Comparison of ENCODE assay signal across 1 cellular context in the genomic region with DNA sequence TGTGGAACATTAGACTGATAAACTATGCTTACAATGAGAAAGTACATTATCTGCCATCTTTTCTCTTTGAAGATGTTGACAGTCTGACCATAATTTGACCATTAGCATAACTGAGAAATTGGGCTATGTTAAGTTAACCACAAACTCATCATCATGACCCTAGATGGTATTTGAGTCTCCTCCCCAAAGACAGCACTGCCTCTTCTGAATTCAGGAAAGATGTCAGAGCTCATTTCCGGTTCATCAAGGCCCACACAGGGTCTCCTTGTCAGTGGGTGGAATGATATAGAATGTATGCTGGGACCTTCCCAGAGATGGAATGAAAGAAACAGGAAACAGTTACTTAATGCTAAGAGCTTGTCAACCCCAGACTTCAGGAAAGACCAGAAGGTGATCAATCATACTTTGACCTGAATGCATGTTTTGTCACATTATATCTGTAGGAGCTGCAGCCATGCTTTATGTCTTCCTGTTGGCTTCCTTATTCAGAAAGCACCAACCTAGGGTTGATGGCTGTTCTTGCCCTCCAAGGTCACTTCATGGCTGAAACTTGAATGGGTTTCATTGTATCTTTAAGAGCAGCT.
TF ChIP-seq lines count a peak whose summit lies in the region.

No MANE protein-coding gene starts in this region.

TF ChIP-seq in SK-N-SH, 30 proteins besides CTCF, POLR2A, EP300 and RAD21 (continued from another document):
- TF ChIP-seq REST (IDR thresholded peaks at IDR 0.05; ENCODE audit: low read depth, low read length) (no peak), EZH2phosphoT487 (IDR thresholded peaks at IDR 0.05; ENCODE audit: borderline replicate concordance, low read depth) (no peak), MEF2A (IDR thresholded peaks at IDR 0.05; ENCODE audit: borderline replicate concordance, low read depth) (no peak), CHD2 (IDR thresholded peaks at IDR 0.05; ENCODE audit: low read length, partially characterized antibody) (no peak), GABPA (IDR thresholded peaks at IDR 0.05; ENCODE audit: low read depth) (peak; percentile 10; the same call in 1 of the 2 replicates), FOXJ3 (CRISPR knock-in tag; IDR thresholded peaks at IDR 0.05) (no peak), YY1 (IDR thresholded peaks at IDR 0.05; ENCODE audit: low read depth) (no peak), USF2 (IDR thresholded peaks at IDR 0.05; ENCODE audit: borderline replicate concordance, low read depth, low read length) (no peak), SIN3A (IDR thresholded peaks at IDR 0.05; ENCODE audit: borderline replicate concordance, low read depth, low read length) (no peak), RCOR1 (IDR thresholded peaks at IDR 0.05; ENCODE audit: low read length) (no peak), FOXM1 (IDR thresholded peaks at IDR 0.05; ENCODE audit: low read depth) (peak; percentile 70; the same call in 1 of the 2 replicates), POLR2AphosphoS5 (IDR thresholded peaks at IDR 0.05; ENCODE audit: low read depth, low read length) (peak; percentile 49), FOSL2 (IDR thresholded peaks at IDR 0.05; ENCODE audit: borderline replicate concordance, low read depth) (0 out of 2 replicates have a peak, but pooled peaks have one; percentile 11)
- TF ChIP-seq, protein P1, sequence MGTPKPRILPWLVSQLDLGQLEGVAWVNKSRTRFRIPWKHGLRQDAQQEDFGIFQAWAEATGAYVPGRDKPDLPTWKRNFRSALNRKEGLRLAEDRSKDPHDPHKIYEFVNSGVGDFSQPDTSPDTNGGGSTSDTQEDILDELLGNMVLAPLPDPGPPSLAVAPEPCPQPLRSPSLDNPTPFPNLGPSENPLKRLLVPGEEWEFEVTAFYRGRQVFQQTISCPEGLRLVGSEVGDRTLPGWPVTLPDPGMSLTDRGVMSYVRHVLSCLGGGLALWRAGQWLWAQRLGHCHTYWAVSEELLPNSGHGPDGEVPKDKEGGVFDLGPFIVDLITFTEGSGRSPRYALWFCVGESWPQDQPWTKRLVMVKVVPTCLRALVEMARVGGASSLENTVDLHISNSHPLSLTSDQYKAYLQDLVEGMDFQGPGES (IDR thresholded peaks at IDR 0.05; ENCODE audit: low read depth, low read length), result no peak
- TF ChIP-seq, protein P2, sequence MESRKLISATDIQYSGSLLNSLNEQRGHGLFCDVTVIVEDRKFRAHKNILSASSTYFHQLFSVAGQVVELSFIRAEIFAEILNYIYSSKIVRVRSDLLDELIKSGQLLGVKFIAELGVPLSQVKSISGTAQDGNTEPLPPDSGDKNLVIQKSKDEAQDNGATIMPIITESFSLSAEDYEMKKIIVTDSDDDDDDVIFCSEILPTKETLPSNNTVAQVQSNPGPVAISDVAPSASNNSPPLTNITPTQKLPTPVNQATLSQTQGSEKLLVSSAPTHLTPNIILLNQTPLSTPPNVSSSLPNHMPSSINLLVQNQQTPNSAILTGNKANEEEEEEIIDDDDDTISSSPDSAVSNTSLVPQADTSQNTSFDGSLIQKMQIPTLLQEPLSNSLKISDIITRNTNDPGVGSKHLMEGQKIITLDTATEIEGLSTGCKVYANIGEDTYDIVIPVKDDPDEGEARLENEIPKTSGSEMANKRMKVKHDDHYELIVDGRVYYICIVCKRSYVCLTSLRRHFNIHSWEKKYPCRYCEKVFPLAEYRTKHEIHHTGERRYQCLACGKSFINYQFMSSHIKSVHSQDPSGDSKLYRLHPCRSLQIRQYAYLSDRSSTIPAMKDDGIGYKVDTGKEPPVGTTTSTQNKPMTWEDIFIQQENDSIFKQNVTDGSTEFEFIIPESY (IDR thresholded peaks at IDR 0.05; ENCODE audit: borderline replicate concordance, low read depth), result no peak
- TF ChIP-seq, protein P3, sequence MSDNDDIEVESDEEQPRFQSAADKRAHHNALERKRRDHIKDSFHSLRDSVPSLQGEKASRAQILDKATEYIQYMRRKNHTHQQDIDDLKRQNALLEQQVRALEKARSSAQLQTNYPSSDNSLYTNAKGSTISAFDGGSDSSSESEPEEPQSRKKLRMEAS (IDR thresholded peaks at IDR 0.05; ENCODE audit: low read depth), result 0 out of 2 replicates have a peak, but pooled peaks have one; percentile 12
